ENCODE assay signal across 1 cellular context in the genomic region with DNA sequence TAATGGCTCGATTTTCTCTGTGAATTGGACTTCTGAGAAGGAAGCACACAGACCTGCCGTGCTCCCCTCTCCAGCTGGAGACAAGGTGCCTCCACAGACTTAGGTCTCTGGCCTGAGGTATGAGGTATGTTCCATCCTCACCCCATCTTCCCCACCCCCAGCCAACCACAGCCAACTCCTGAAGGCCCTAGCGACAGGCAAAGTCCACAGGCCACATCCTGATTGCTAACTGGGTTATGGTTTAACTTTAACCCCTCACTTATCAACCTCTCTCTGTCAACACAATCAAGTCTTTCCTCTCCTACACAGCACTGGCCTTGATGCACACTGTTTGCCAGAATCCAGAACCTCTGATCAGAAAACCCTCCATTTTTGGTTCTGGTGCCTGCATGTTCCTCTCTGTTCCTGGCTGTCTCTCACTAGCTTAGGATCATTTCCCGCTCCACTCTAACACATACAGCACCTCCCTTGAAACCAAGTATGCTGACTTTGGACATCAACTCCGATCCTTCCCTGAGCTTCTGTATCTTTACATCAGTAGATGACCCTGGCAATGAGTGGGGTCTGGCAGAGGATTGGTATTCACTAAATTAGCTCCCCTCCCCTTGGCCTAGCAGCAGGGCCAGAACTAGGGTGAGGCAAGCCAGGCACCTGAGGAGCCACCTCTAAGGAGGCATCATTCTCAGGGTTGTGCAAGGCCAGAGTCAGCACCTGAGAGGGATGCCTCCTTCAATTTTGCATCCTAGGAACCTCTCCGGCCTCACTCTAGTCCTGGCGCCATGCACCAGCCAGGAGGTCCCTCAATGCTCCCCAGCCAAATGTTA.
TF ChIP-seq lines count a peak whose summit lies in the region.

No MANE protein-coding gene starts in this region.

TF ChIP-seq in H1, 55 proteins besides CTCF, POLR2A, EP300 and RAD21:
- TF ChIP-seq SUZ12 (IDR thresholded peaks at IDR 0.05; ENCODE audit: low read length) (no peak), SRF (IDR thresholded peaks at IDR 0.05; ENCODE audit: low read depth, low read length) (no peak), ZNF274 (IDR thresholded peaks at IDR 0.05; ENCODE audit: borderline replicate concordance, extremely low read depth, low read length) (no peak), SIRT6 (IDR thresholded peaks at IDR 0.05; ENCODE audit: low read length) (no peak), KDM4A (IDR thresholded peaks at IDR 0.05; ENCODE audit: low read depth, low read length, severe bottlenecking) (no peak), NANOG (IDR thresholded peaks at IDR 0.05; ENCODE audit: insufficient read depth, low read depth, low read length, poor library complexity, severe bottlenecking) (no peak), CBX5 (IDR thresholded peaks at IDR 0.05; ENCODE audit: low read depth, low read length) (no peak), CEBPB (IDR thresholded peaks at IDR 0.05; ENCODE audit: low read depth, low read length) (no peak), CBX8 (IDR thresholded peaks at IDR 0.05; ENCODE audit: borderline replicate concordance, low read depth, low read length) (no peak), HDAC6 (IDR thresholded peaks at IDR 0.05; ENCODE audit: low read depth, low read length) (no peak)
